In the genomic region with DNA sequence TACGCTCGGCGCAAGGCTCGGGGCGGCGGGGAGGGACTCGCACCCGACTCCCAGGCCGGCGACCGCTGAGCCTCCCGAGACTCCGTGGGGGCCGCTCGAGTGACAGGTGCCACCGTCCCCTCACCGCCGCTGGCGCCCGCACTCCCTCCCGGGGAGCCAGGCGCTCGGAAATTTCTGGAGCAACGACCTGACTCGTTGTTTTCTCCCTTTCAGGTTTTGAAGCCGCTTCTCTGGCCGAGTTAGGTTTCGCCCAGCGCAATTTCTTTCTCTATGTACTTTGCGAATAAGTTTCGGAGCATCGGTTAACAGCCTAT, we compare ENCODE assay signal across 8 cellular contexts.
DNase-seq lines count a peak whose midpoint lies in the region; ATAC-seq and TF ChIP-seq lines count a peak whose summit lies in the region.
"Not testable (repeated sequence)": the region's sequence is repeated elsewhere in the genome, so short reads cannot be mapped to it uniquely, and the experiment has no call there.

No MANE protein-coding gene starts in this region.

- DNase-seq in NT2/D1 (ENCODE audit: low read depth, low spot score): not testable (repeated sequence)
- peak; percentile 71 for DNase-seq in activated CD8-positive, alpha-beta memory T cell treated with anti-CD3 and anti-CD28 coated beads, Interleukin-2, amount 50 U/mL, for 48 hours
- peak; percentile 76 for DNase-seq in coronary artery (ENCODE audit: low spot score)
- peak; percentile 30 to 65 for DNase-seq in trophoblast cell

- not testable (repeated sequence) for H3K9me2 ChIP-seq in DOHH2 (replicated peaks; ENCODE audit: control insufficient read depth, low read length)

- not testable (repeated sequence) for H3K4me1 ChIP-seq in DOHH2 (ENCODE audit: control insufficient read depth, low read length); NT2/D1 (ENCODE audit: insufficient read depth, insufficient read length); iPS-20b (ENCODE audit: insufficient read depth, low read length); trophoblast cell (ENCODE audit: control insufficient read depth in 1 of 2, insufficient read depth in 2 of 2, low read length in 2 of 2)
- peaks cover 12% of the 10 kb centered on the region for H3K4me1 ChIP-seq in stomach smooth muscle (ENCODE audit: control insufficient read depth, insufficient read depth, low read length)

- H3K4me2 ChIP-seq in DOHH2 (ENCODE audit: low read length) (peak overlapping the region; percentile 61), trophoblast cell (ENCODE audit: low read length) (peak overlapping the region; percentile 60)

- not testable (repeated sequence) for H2AK5ac ChIP-seq in trophoblast cell (ENCODE audit: low read length)

- H3K9ac ChIP-seq in NT2/D1 (ENCODE audit: insufficient read length, low read depth): peak overlapping the region; percentile 76
- H3K9ac ChIP-seq in iPS-20b (ENCODE audit: low read depth, low read length): peak overlapping the region; percentile 60; the same call in 1 of the 2 replicates
- peak overlapping the region; percentile 79 for H3K9ac ChIP-seq in trophoblast cell (ENCODE audit: low read length)
- H3K9ac ChIP-seq in stomach smooth muscle (ENCODE audit: low read length in 2 of 2): peak overlapping the region; percentile 80 to 89

- H3K27me3 ChIP-seq in DOHH2 (ENCODE audit: control insufficient read depth, low read length); NT2/D1 (ENCODE audit: insufficient read depth, insufficient read length); trophoblast cell (ENCODE audit: insufficient read depth, low read length); stomach smooth muscle (ENCODE audit: control insufficient read depth in 1 of 2, insufficient read depth in 2 of 2, low read length in 2 of 2): not testable (repeated sequence)
- peaks cover 14% of the 10 kb centered on the region for H3K27me3 ChIP-seq in iPS-20b (ENCODE audit: insufficient read depth, low read length)

- H4K12ac ChIP-seq in trophoblast cell (ENCODE audit: low read depth, low read length): not testable (repeated sequence)

- H3K4ac ChIP-seq in trophoblast cell (ENCODE audit: low read depth, low read length): not testable (repeated sequence)

- H2BK120ac ChIP-seq in trophoblast cell (ENCODE audit: insufficient read depth, low read length, poor library complexity): not testable (repeated sequence)

- peak overlapping the region; percentile 37 for H2AFZ ChIP-seq in trophoblast cell (ENCODE audit: insufficient read depth, low read length, poor library complexity)

- not testable (repeated sequence) for H2BK12ac ChIP-seq in trophoblast cell (ENCODE audit: low read length)

- H4K8ac ChIP-seq in trophoblast cell (ENCODE audit: low read depth, low read length): peak overlapping the region; percentile 85

- H3K27ac ChIP-seq in DOHH2 (ENCODE audit: low read depth, low read length); iPS-20b (ENCODE audit: low read length): not testable (repeated sequence)
- H3K27ac ChIP-seq in coronary artery: peak overlapping the region; percentile 94 to 97
- H3K27ac ChIP-seq in trophoblast cell (ENCODE audit: low read depth, low read length): peak overlapping the region; percentile 41
- H3K27ac ChIP-seq in stomach smooth muscle (ENCODE audit: low read length): peak overlapping the region; percentile 71

- peaks cover 12% of the 10 kb centered on the region for H3K36me3 ChIP-seq in DOHH2 (ENCODE audit: control insufficient read depth, low read length)
- H3K36me3 ChIP-seq in NT2/D1 (ENCODE audit: insufficient read depth, insufficient read length, low read length); iPS-20b (ENCODE audit: insufficient read depth, low read depth, low read length); trophoblast cell (ENCODE audit: control insufficient read depth in 1 of 2, insufficient read depth in 2 of 2, low read length in 2 of 2); stomach smooth muscle (ENCODE audit: control insufficient read depth in 2 of 2, insufficient read depth in 2 of 2, low read length in 2 of 2): not testable (repeated sequence)

- H3K23ac ChIP-seq in trophoblast cell (ENCODE audit: low read length): not testable (repeated sequence)

- not testable (repeated sequence) for H3K79me2 ChIP-seq in DOHH2 (ENCODE audit: control insufficient read depth, low read length); trophoblast cell (ENCODE audit: control insufficient read depth, insufficient read depth, low read length, poor library complexity)

- peak overlapping the region; percentile 56 for H2BK5ac ChIP-seq in trophoblast cell (ENCODE audit: low read depth, low read length, poor library complexity)

- TF ChIP-seq CTCF in DOHH2 (IDR thresholded peaks at IDR 0.05; ENCODE audit: low read depth, low read length, poor library complexity, severe bottlenecking); coronary artery (IDR thresholded peaks at IDR 0.05): not testable (repeated sequence)

- no CpG with 5 or more reads among the region's 32 CpGs for WGBS in trophoblast cell (ENCODE audit: extremely low coverage, insufficient coverage, insufficient read length)

- peak overlapping the region; percentile 45 for H3K18ac ChIP-seq in trophoblast cell (ENCODE audit: low read length)

- H4K20me1 ChIP-seq in DOHH2 (ENCODE audit: control insufficient read depth, insufficient read depth, low read depth, low read length): not testable (repeated sequence)

- H3K9me3 ChIP-seq in DOHH2 (ENCODE audit: control insufficient read depth, insufficient read depth, low read length); NT2/D1 (ENCODE audit: insufficient read depth, low read length); iPS-20b (ENCODE audit: insufficient read depth, low read depth, low read length); trophoblast cell (ENCODE audit: insufficient read depth, low read depth, low read length); stomach smooth muscle (ENCODE audit: control insufficient read depth in 2 of 2, low read length in 2 of 2): not testable (repeated sequence)

- H3K79me1 ChIP-seq in trophoblast cell (ENCODE audit: low read length): not testable (repeated sequence)

- H3K4me3 ChIP-seq in DOHH2 (ENCODE audit: low read length) (peak overlapping the region; percentile 80), NT2/D1 (ENCODE audit: insufficient read length, low read depth) (peak overlapping the region; percentile 67), coronary artery (peak overlapping the region; percentile 81), iPS-20b (ENCODE audit: low read length) (peak overlapping the region; percentile 72), trophoblast cell (ENCODE audit: low read depth, low read length) (peak overlapping the region; percentile 86), stomach smooth muscle (ENCODE audit: low read length in 2 of 2) (peak overlapping the region; percentile 69 to 77)

- peak overlapping the region; percentile 51 for H3K14ac ChIP-seq in trophoblast cell (ENCODE audit: low read length)

- ATAC-seq in HG02885 (IDR thresholded peaks at IDR 0.05; ENCODE audit: poor library complexity, unreplicated experiment): peak; percentile 18

- peak overlapping the region; percentile 62 for H4K91ac ChIP-seq in trophoblast cell (ENCODE audit: low read depth, low read length)

- H3F3A ChIP-seq in DOHH2 (ENCODE audit: control insufficient read depth, insufficient read depth): not testable (repeated sequence)
